In the genomic region with DNA sequence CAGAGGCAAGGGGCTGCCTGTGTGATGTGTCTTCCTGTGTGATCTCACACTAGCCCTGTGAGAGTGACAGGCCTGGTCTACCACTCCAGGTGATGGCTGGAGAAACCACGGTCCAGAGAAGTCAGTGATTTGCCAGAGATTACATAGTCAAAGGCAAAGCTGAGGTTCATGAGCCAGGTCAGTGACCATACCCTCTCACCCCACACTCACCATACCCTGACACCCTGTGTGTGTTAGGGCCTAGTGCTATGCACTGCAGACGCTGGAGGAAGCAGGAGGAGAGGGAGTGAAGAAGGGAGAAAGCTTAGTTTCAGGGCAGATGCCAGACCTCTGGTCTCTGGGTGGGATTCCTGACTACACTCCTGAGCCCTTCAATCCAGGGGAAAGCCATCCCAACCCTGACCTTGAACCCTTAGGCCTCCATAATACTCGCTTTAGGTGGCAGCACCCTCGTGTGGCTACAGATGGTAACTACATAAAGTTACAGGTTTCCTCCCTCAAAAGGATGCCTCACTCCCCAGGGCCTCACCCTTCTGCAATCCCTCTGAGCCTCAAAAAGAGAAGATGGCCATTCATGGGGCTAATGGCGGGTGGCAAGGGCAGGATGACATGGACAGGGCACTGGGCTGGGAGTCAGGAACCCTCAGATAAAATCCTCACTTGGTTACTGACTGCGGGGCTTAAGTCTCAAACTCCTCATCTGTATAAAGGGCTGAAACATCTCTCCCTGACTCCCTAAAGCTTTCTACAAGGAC, we compare ENCODE assay signal across 8 cellular contexts. TPM values are rescaled to one million over a fixed set of nuclear protein-coding genes. Genes with fewer than 3 reads are reported as not detected.
DNase-seq lines count a peak whose midpoint lies in the region; ATAC-seq, FAIRE-seq and TF ChIP-seq lines count a peak whose summit lies in the region.

No MANE protein-coding gene starts in this region.

- no peak overlapping the region for H3K4me2 ChIP-seq in osteoblast (ENCODE audit: insufficient read depth, low read length)

- no peak for ATAC-seq in GM19023 (IDR thresholded peaks at IDR 0.05; ENCODE audit: unreplicated experiment)

- H3K36me3 ChIP-seq in osteoblast (ENCODE audit: insufficient read depth, low read length), result peaks cover 26% of the 10 kb centered on the region

- no peaks in the 10 kb centered on the region for H3K9me3 ChIP-seq in osteoblast (ENCODE audit: low read depth, low read length)

- H4K20me1 ChIP-seq in osteoblast (ENCODE audit: insufficient read depth, low read length), result peaks cover 12% of the 10 kb centered on the region

- FAIRE-seq in GM18507 (lab: Jason Lieb, UNC), result peak; percentile 88

- no peak overlapping the region for H2AFZ ChIP-seq in osteoblast (ENCODE audit: low read length)

- peaks cover 5% of the 10 kb centered on the region for H3K79me2 ChIP-seq in osteoblast (ENCODE audit: insufficient read depth, low read length)

- H3K27me3 ChIP-seq in osteoblast (ENCODE audit: insufficient read depth, low read length), result no peaks in the 10 kb centered on the region

- H3K27ac ChIP-seq in osteoblast (ENCODE audit: low read depth, low read length), result no peak overlapping the region

- DNase-seq in AG09309 (ENCODE audit: low read depth), result no peak
- DNase-seq in GM18507 (ENCODE audit: extremely low spot score, insufficient read length, low read depth), result peak; percentile 23
- peak; percentile 81 for DNase-seq in NCI-H82 (lab: John Stamatoyannopoulos, UW)
- DNase-seq in activated CD8-positive, alpha-beta memory T cell treated with anti-CD3 and anti-CD28 coated beads, Interleukin-2, amount 50 U/mL, for 48 hours, result peak; percentile 75
- DNase-seq in fibroblast of mammary gland (ENCODE audit: low read depth), result peak; percentile 48
- no peak for DNase-seq in osteoblast (ENCODE audit: insufficient read length, low spot score, missing footprints)
- DNase-seq in GOT3 (lab: John Stamatoyannopoulos, UW), result no peak

- peaks cover 8% of the 10 kb centered on the region for H3K4me1 ChIP-seq in osteoblast (ENCODE audit: insufficient read depth, low read length)

- TF ChIP-seq CTCF in AG09309 (IDR thresholded peaks at IDR 0.05; ENCODE audit: control insufficient read depth, insufficient read depth, low read depth, low read length, missing control alignments) (peak; percentile 77), fibroblast of mammary gland (conservative IDR thresholded peaks at IDR 0.05; ENCODE audit: control insufficient read depth, insufficient read depth, low read depth, low read length) (peak; percentile 79), osteoblast (IDR thresholded peaks at IDR 0.05; ENCODE audit: extremely low read depth, low read depth, low read length) (peak; percentile 80)

- H3K4me3 ChIP-seq in AG09309 (ENCODE audit: control insufficient read depth, low read depth, low read length) (no peak overlapping the region), fibroblast of mammary gland (ENCODE audit: control insufficient read depth, low read depth, low read length) (no peak overlapping the region), osteoblast (ENCODE audit: insufficient read depth, low read length) (no peak overlapping the region)

RNA-seq across cellular contexts. Expression of a gene that starts 20.8 kb away (rescaled TPM):
- 38.0 and 39.8 TPM in 2 replicates for total RNA-seq in osteoblast

Comparison
In these comparisons a context has a peak if more than half of its experiments do, and no peak if none do; other contexts are left out.
1. DNase-seq: peak in GM18507 (single experiment), NCI-H82 (single experiment), activated CD8-positive, alpha-beta memory T cell treated with anti-CD3 and anti-CD28 coated beads, Interleukin-2, amount 50 U/mL, for 48 hours (single experiment) and fibroblast of mammary gland (single experiment); none in AG09309 (single experiment), osteoblast (single experiment) and GOT3 (single experiment).
2. Peak in every context shown above with its lines, with median percentiles within 50 percentile points of each other: CTCF ChIP-seq.